ENCODE assay signal across 10 cellular contexts in genomic region chr16:28136751-28137434, GRCh38.
DNase-seq lines count a peak whose midpoint lies in the region; ATAC-seq and TF ChIP-seq lines count a peak whose summit lies in the region.
"Had no signal": no experiment of that assay in that cellular context is flagged by ENCODE, and none has a peak within 500 bp of the region (broad histone marks: within the 10 kb centered on the region; RNA-seq: fewer than 3 reads in every experiment).

No MANE protein-coding gene starts in this region.

- intact Hi-C loops in activated CD4-positive, alpha-beta memory T cell treated with anti-CD3 and anti-CD28 coated beads for 36 hours (cut with micrococcal nuclease) = loop anchor here (1.0 kb wide), 1 partner anchor 81 kb away; no protein-coding TSS in a partner anchor
- intact Hi-C loops in dorsolateral prefrontal cortex (cut with DNase I) (loop anchor here in 1 of 2 donors (10.0 kb wide), 1 partner anchor 138 kb away; no protein-coding TSS in a partner anchor), aorta (cut with DNase I) (no loop called here)

- peak in 23 of 56 donors; percentile 9 to 49 (median 24) for TF ChIP-seq CTCF in dorsolateral prefrontal cortex (IDR thresholded peaks at IDR 0.05 in 54 of 56, conservative IDR thresholded peaks at IDR 0.05 in 2 of 56; ENCODE audit: low read depth in 1 of 56, partially characterized antibody in 56 of 56)

- no peaks in the 10 kb centered on the region for H3K27me3 ChIP-seq in dorsolateral prefrontal cortex
- H3K27me3 ChIP-seq in aorta (ENCODE audit: control insufficient read depth in 1 of 2, insufficient read depth in 2 of 2, low read length in 1 of 2) = no peaks in the 10 kb centered on the region
- H3K27me3 ChIP-seq: tibial nerve had no signal

- no peaks in the 10 kb centered on the region for H3K9me3 ChIP-seq in aorta (ENCODE audit: control insufficient read depth, low read length)
- H3K9me3 ChIP-seq: tibial nerve had no signal

- peak overlapping the region; percentile 84 for H3K27ac Mint-ChIP-seq in activated CD4-positive, alpha-beta memory T cell treated with anti-CD3 and anti-CD28 coated beads for 36 hours

- no peak for ATAC-seq in aorta (ENCODE audit: low FRiP score)
- no peak for ATAC-seq in HG03469 (IDR thresholded peaks at IDR 0.05; ENCODE audit: unreplicated experiment)

- no peak overlapping the region for H3K4me3 ChIP-seq in dorsolateral prefrontal cortex
- H3K4me3 ChIP-seq in aorta (ENCODE audit: low read length in 2 of 2) = no peak overlapping the region
- H3K4me3 ChIP-seq: tibial nerve had no signal

- peaks cover 47% of the 10 kb centered on the region for H3K4me1 Mint-ChIP-seq in activated CD4-positive, alpha-beta memory T cell treated with anti-CD3 and anti-CD28 coated beads for 36 hours (ENCODE audit: low read depth)

- H3K36me3 ChIP-seq in aorta (ENCODE audit: control insufficient read depth in 1 of 2, insufficient read depth in 2 of 2, low read length in 1 of 2) = peaks cover 0 to 4% of the 10 kb centered on the region in 2 donors

- H3K4me3 Mint-ChIP-seq in activated CD4-positive, alpha-beta memory T cell treated with anti-CD3 and anti-CD28 coated beads for 36 hours = no peak overlapping the region

- H3K36me3 Mint-ChIP-seq in activated CD4-positive, alpha-beta memory T cell treated with anti-CD3 and anti-CD28 coated beads for 36 hours = peaks cover 55% of the 10 kb centered on the region

- WGBS in aorta, 2 donors = 90 to 96% methylated on average over 6 of the region's 6 CpGs

- H3K4me1 ChIP-seq in aorta (ENCODE audit: control insufficient read depth in 1 of 2, insufficient read depth in 2 of 2, low read length in 2 of 2) = peaks cover 0 to 1% of the 10 kb centered on the region in 2 donors

- peak; percentile 14 for DNase-seq in NK-92 treated with Interleukin-12 subunit alpha and Interleukin-12 subunit beta, amount 100 ng/mL, for 24 hours (lab: John Stamatoyannopoulos, UW)
- DNase-seq in NK-92 (lab: John Stamatoyannopoulos, UW; ENCODE audit: unreplicated experiment) = no peak
- DNase-seq in activated CD4-positive, alpha-beta memory T cell treated with anti-CD3 and anti-CD28 coated beads for 36 hours = peak; percentile 49
- DNase-seq in dorsolateral prefrontal cortex = peak in 2 of 10 donors; percentile 32 to 48
- DNase-seq in nucleus accumbens (lab: John Stamatoyannopoulos, UW) = peak in 38 of 56 donors; percentile 3 to 55 (median 22)
- no peak for DNase-seq in aorta
- no peak for DNase-seq in DMS153 treated with DMSO at 0.1 percent for 48 hours (lab: John Stamatoyannopoulos, UW; ENCODE audit: unreplicated experiment)

- peak overlapping the region in 37 of 59 donors; percentile 1 to 70 (median 45) for H3K27ac ChIP-seq in dorsolateral prefrontal cortex
- no peak overlapping the region for H3K27ac ChIP-seq in aorta (ENCODE audit: low read depth in 1 of 2, low read length in 2 of 2)
- H3K27ac ChIP-seq: 22Rv1 had no signal

- POLR2A ChIA-PET in activated CD4-positive, alpha-beta memory T cell treated with anti-CD3 and anti-CD28 coated beads for 36 hours (lab: Charles Lee) = interaction anchor here (0.6 to 1.0 kb wide), 2 partner anchors 81 to 84 kb away, joined by 4 to 5 read pairs; no protein-coding TSS in a partner anchor

- CTCF ChIA-PET in activated CD4-positive, alpha-beta memory T cell treated with anti-CD3 and anti-CD28 coated beads for 36 hours (lab: Charles Lee) = interaction anchor here (1.2 to 9.4 kb wide), 5 partner anchors 17 to 80 kb away, joined by 3 to 71 read pairs (median 5); partner anchors contain the start of gene XPO6

- H3K27me3 Mint-ChIP-seq in activated CD4-positive, alpha-beta memory T cell treated with anti-CD3 and anti-CD28 coated beads for 36 hours = no peaks in the 10 kb centered on the region

- H3K9me3 Mint-ChIP-seq in activated CD4-positive, alpha-beta memory T cell treated with anti-CD3 and anti-CD28 coated beads for 36 hours = no peaks in the 10 kb centered on the region

Comparison
In these comparisons a context has a peak if more than half of its experiments do, and no peak if none do; other contexts are left out.
1. DNase-seq: peak in NK-92 treated with Interleukin-12 subunit alpha and Interleukin-12 subunit beta, amount 100 ng/mL, for 24 hours (single experiment), activated CD4-positive, alpha-beta memory T cell treated with anti-CD3 and anti-CD28 coated beads for 36 hours (single experiment) and nucleus accumbens (38 of 56); none in NK-92 (single experiment), aorta (0 of 2) and DMS153 treated with DMSO at 0.1 percent for 48 hours (single experiment).
2. H3K27ac ChIP-seq: peak in dorsolateral prefrontal cortex (37 of 59); none in aorta (0 of 2).